In the genomic region with DNA sequence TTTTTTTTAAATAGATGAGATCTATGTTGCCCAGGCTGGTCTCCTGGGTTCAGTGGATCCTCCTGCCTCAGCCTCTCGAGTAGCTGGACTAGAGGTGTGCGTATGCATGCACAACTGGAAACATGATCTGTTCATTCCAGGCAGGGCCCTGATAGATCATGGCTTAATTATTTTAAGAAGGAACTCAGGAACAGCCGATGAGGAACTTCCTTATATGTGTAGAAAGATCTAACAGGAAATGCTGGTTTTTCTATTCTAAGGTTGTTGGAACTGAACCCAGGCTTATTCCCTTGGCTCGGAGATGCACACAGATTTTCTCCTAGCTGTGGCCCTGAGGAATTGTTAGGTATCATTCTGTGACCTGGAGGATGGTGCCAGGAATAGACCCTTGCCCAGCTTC, we compare ENCODE assay signal across 1 cellular context.
TF ChIP-seq lines count a peak whose summit lies in the region.

No MANE protein-coding gene starts in this region.

TF ChIP-seq in HCT116, 20 proteins besides CTCF, POLR2A, EP300 and RAD21 (continued from another document):
- TF ChIP-seq, protein P1, sequence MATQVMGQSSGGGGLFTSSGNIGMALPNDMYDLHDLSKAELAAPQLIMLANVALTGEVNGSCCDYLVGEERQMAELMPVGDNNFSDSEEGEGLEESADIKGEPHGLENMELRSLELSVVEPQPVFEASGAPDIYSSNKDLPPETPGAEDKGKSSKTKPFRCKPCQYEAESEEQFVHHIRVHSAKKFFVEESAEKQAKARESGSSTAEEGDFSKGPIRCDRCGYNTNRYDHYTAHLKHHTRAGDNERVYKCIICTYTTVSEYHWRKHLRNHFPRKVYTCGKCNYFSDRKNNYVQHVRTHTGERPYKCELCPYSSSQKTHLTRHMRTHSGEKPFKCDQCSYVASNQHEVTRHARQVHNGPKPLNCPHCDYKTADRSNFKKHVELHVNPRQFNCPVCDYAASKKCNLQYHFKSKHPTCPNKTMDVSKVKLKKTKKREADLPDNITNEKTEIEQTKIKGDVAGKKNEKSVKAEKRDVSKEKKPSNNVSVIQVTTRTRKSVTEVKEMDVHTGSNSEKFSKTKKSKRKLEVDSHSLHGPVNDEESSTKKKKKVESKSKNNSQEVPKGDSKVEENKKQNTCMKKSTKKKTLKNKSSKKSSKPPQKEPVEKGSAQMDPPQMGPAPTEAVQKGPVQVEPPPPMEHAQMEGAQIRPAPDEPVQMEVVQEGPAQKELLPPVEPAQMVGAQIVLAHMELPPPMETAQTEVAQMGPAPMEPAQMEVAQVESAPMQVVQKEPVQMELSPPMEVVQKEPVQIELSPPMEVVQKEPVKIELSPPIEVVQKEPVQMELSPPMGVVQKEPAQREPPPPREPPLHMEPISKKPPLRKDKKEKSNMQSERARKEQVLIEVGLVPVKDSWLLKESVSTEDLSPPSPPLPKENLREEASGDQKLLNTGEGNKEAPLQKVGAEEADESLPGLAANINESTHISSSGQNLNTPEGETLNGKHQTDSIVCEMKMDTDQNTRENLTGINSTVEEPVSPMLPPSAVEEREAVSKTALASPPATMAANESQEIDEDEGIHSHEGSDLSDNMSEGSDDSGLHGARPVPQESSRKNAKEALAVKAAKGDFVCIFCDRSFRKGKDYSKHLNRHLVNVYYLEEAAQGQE (IDR thresholded peaks at IDR 0.05; ENCODE audit: low read depth) = no peak
TF ChIP-seq in HCT116: peak in this region for 0.
